17 cellular contexts compared by ENCODE assay signal in the genomic region with DNA sequence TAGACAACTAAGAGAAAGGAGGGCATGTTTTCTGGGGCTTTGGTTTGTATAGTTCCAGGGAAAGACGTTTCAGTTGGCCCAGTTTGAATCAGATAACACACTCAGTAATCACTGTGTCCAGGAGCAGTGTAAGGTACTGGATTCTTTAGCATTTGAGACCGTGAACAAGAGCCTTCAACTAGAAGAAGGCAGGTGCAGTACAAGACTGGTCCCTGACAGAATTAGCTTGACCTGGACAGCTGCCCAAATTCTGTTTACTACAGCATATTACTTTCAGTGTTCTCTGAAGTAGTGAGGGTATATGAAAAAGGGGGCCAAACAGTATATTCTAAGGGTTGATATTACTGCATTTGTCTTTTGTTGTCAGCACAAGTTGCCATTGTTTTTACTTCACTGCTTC.
"Had no signal": no experiment of that assay in that cellular context is flagged by ENCODE, and none has a peak within 500 bp of the region (broad histone marks: within the 10 kb centered on the region; RNA-seq: fewer than 3 reads in every experiment).

No MANE protein-coding gene starts in this region.

- H3K27ac ChIP-seq: dorsolateral prefrontal cortex, skin epidermis, tibial nerve had no signal

- H3K36me3 Mint-ChIP-seq: natural killer cell had no signal

- DNase-seq: activated CD4-positive, alpha-beta T cell treated with anti-CD3 and anti-CD28 coated beads, Interleukin-2, amount 10 ng/mL, durations not matched to agents 24 days and 14 days; activated CD8-positive, alpha-beta T cell treated with anti-CD3 and anti-CD28 coated beads, Interleukin-2, amount 10 ng/mL, durations not matched to agents 7 days and 5 days; activated effector memory CD4-positive, alpha-beta T cell treated with Interleukin-2 at 50 U/mL for 16 hours; activated naive CD4-positive, alpha-beta T cell treated with anti-CD3 and anti-CD28 coated beads, Interleukin-2, amount 10 ng/mL, durations not matched to agents 7 days and 5 days; activated naive CD8-positive, alpha-beta T cell treated with anti-CD3 and anti-CD28 coated beads, Interleukin-2, amount 50 U/mL, for 24 hours; activated T-cell treated with anti-CD3 and anti-CD28 coated beads, Interleukin-2, amount 50 U/mL, for 24 hours; anterior cingulate cortex; caudate nucleus; natural killer cell; posterior cingulate gyrus; retina; stimulated activated naive CD8-positive, alpha-beta T cell treated with anti-CD3 and anti-CD28 coated beads, Interleukin-15, Interleukin-2, amounts not matched to agents 100 U/mL and 50 U/mL, for 24 hours; T1000 had no signal

- H3K36me3 ChIP-seq: tibial nerve had no signal

- H3K9me3 ChIP-seq: tibial nerve had no signal

- H3K9me3 Mint-ChIP-seq: natural killer cell had no signal

- H3K4me3 ChIP-seq: dorsolateral prefrontal cortex, skin epidermis, tibial nerve had no signal

- H3K27ac Mint-ChIP-seq: activated CD4-positive, alpha-beta T cell treated with anti-CD3 and anti-CD28 coated beads, Interleukin-2, amount 10 ng/mL, durations not matched to agents 24 days and 14 days; activated CD8-positive, alpha-beta T cell treated with anti-CD3 and anti-CD28 coated beads, Interleukin-2, amount 10 ng/mL, durations not matched to agents 7 days and 5 days; activated naive CD4-positive, alpha-beta T cell treated with anti-CD3 and anti-CD28 coated beads, Interleukin-2, amount 10 ng/mL, durations not matched to agents 7 days and 5 days; activated naive CD8-positive, alpha-beta T cell treated with anti-CD3 and anti-CD28 coated beads, Interleukin-2, amount 50 U/mL, for 24 hours; activated T-cell treated with anti-CD3 and anti-CD28 coated beads, Interleukin-2, amount 50 U/mL, for 24 hours; brain had no signal

- H3K4me1 Mint-ChIP-seq: activated naive CD4-positive, alpha-beta T cell treated with anti-CD3 and anti-CD28 coated beads, Interleukin-2, amount 10 ng/mL, durations not matched to agents 7 days and 5 days had no signal

- ATAC-seq: activated CD8-positive, alpha-beta T cell treated with anti-CD3 and anti-CD28 coated beads, Interleukin-2, amount 10 ng/mL, durations not matched to agents 7 days and 5 days; activated naive CD8-positive, alpha-beta T cell treated with anti-CD3 and anti-CD28 coated beads, Interleukin-2, amount 50 U/mL, for 24 hours; natural killer cell; stimulated activated naive CD8-positive, alpha-beta T cell treated with anti-CD3 and anti-CD28 coated beads, Interleukin-15, Interleukin-2, amounts not matched to agents 100 U/mL and 50 U/mL, for 24 hours had no signal

- H3K27me3 ChIP-seq: dorsolateral prefrontal cortex, tibial nerve had no signal

- H3K27me3 Mint-ChIP-seq: activated CD4-positive, alpha-beta T cell treated with anti-CD3 and anti-CD28 coated beads, Interleukin-2, amount 10 ng/mL, durations not matched to agents 24 days and 14 days; activated naive CD4-positive, alpha-beta T cell treated with anti-CD3 and anti-CD28 coated beads, Interleukin-2, amount 10 ng/mL, durations not matched to agents 7 days and 5 days; activated naive CD8-positive, alpha-beta T cell treated with anti-CD3 and anti-CD28 coated beads, Interleukin-2, amount 50 U/mL, for 24 hours; activated T-cell treated with anti-CD3 and anti-CD28 coated beads, Interleukin-2, amount 50 U/mL, for 24 hours; brain had no signal

- H3K4me3 Mint-ChIP-seq: activated CD4-positive, alpha-beta T cell treated with anti-CD3 and anti-CD28 coated beads, Interleukin-2, amount 10 ng/mL, durations not matched to agents 24 days and 14 days; activated CD8-positive, alpha-beta T cell treated with anti-CD3 and anti-CD28 coated beads, Interleukin-2, amount 10 ng/mL, durations not matched to agents 7 days and 5 days; activated naive CD4-positive, alpha-beta T cell treated with anti-CD3 and anti-CD28 coated beads, Interleukin-2, amount 10 ng/mL, durations not matched to agents 7 days and 5 days; activated naive CD8-positive, alpha-beta T cell treated with anti-CD3 and anti-CD28 coated beads, Interleukin-2, amount 50 U/mL, for 24 hours; activated T-cell treated with anti-CD3 and anti-CD28 coated beads, Interleukin-2, amount 50 U/mL, for 24 hours; brain; natural killer cell had no signal

- H3K4me1 ChIP-seq: tibial nerve had no signal
